Comparison of ENCODE assay signal across 9 cellular contexts in the genomic region with DNA sequence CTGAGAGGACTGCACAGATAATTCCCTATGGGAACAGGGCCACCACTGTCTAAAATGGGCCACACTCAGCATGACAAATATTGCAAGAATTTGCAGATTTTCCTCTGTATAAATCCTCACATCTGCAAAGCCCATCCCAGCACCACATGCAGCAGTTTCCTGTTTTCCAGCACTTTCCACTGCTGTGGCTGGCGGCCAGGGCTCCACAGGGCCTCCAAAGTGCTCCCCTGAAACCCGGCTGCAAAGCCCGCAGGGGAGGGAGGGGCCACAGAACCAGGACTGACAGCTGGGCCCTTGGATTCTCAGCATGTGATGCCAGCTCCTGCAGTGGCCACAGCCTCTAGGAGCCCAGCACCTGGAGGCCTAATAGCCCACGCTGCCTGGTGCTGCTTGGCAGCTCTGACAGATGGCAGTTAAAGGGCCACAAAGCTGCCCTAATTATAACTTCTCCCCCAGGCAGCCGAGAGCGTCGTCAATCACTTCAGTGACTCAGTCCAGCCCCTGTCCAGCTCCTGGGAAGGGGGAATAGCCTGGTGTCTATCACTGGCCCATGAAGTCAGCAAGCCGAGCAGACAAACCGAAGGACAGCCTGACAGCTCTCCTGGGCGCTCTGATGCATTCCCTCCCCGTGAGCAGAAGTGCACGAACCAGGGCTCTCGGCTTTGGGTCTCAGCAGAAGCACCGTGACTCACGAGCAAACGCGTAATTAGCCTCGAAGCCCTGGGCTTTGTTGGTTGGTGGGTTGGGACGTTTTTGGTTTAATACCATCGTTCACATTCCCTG. TPM values are rescaled to one million over a fixed set of nuclear protein-coding genes. Genes with fewer than 3 reads are reported as not detected.
DNase-seq lines count a peak whose midpoint lies in the region; ATAC-seq and TF ChIP-seq lines count a peak whose summit lies in the region.
"Had no signal": no experiment of that assay in that cellular context is flagged by ENCODE, and none has a peak within 500 bp of the region (broad histone marks: within the 10 kb centered on the region; RNA-seq: fewer than 3 reads in every experiment).

No MANE protein-coding gene starts in this region.

- H3K27ac ChIP-seq in CD8-positive, alpha-beta T cell (ENCODE audit: low read depth, low read length), result no peak overlapping the region
- H3K27ac ChIP-seq: SK-N-MC had no signal

- POLR2A ChIA-PET in CD8-positive, alpha-beta T cell (lab: Charles Lee), result no interaction called here

- no peaks in the 10 kb centered on the region for H3K4me1 Mint-ChIP-seq in CD8-positive, alpha-beta T cell (ENCODE audit: low read depth)

- no peaks in the 10 kb centered on the region for H3K9me3 ChIP-seq in CD8-positive, alpha-beta T cell (ENCODE audit: low read length)

- ATAC-seq in HG03159 (IDR thresholded peaks at IDR 0.05; ENCODE audit: unreplicated experiment), result no peak
- no peak for ATAC-seq in CD8-positive, alpha-beta T cell

- intact Hi-C loops in CD8-positive, alpha-beta T cell (cut with DNase I, micrococcal nuclease), result no loop called here

- H3K27ac Mint-ChIP-seq in CD8-positive, alpha-beta T cell, result no peak overlapping the region

- no peaks in the 10 kb centered on the region for H3K36me3 ChIP-seq in H7 (replicated peaks; ENCODE audit: control insufficient read depth, insufficient read depth, low read length)
- no peaks in the 10 kb centered on the region for H3K36me3 ChIP-seq in CD8-positive, alpha-beta T cell (ENCODE audit: insufficient read depth, low read length)

- CTCF ChIA-PET in CD8-positive, alpha-beta T cell (lab: Charles Lee), result interaction anchor here (0.5 to 1.6 kb wide), 4 partner anchors 19 to 999 kb away, joined by 3 read pairs; no protein-coding TSS in a partner anchor

- no peaks in the 10 kb centered on the region for H3K36me3 Mint-ChIP-seq in CD8-positive, alpha-beta T cell

- TF ChIP-seq CTCF in CD8-positive, alpha-beta T cell (IDR thresholded peaks at IDR 0.05), result no peak

- H3K27me3 ChIP-seq in H7 (ENCODE audit: control insufficient read depth, insufficient read depth, low read length), result peaks cover 7% of the 10 kb centered on the region
- H3K27me3 ChIP-seq in CD8-positive, alpha-beta T cell (ENCODE audit: insufficient read depth, low read length), result peaks cover 9% of the 10 kb centered on the region

- peaks cover 21% of the 10 kb centered on the region for H3K27me3 Mint-ChIP-seq in CD8-positive, alpha-beta T cell (ENCODE audit: low read depth)

- H3K4me3 ChIP-seq in H7 (ENCODE audit: insufficient read depth, low read depth, low read length), result no peak overlapping the region
- no peak overlapping the region for H3K4me3 ChIP-seq in CD8-positive, alpha-beta T cell (ENCODE audit: low read depth, low read length)
- H3K4me3 ChIP-seq: SK-N-MC had no signal

- no peaks in the 10 kb centered on the region for H3K9me3 Mint-ChIP-seq in CD8-positive, alpha-beta T cell

- no peak overlapping the region for H3K4me3 Mint-ChIP-seq in CD8-positive, alpha-beta T cell

- peak; percentile 62 for DNase-seq in H7
- DNase-seq in NCI-H446 (lab: John Stamatoyannopoulos, UW), result peak; percentile 50 to 85
- DNase-seq in fibroblast of gingiva (ENCODE audit: low read depth), result peak; percentile 23
- peak; percentile 58 for DNase-seq in retina
- no peak for DNase-seq in CD8-positive, alpha-beta T cell
- DNase-seq in CD1c-positive myeloid dendritic cell (ENCODE audit: extremely low spot score), result no peak
- DNase-seq in cortex of kidney (lab: John Stamatoyannopoulos, UW), result no peak

- H3K4me1 ChIP-seq in CD8-positive, alpha-beta T cell (ENCODE audit: insufficient read depth, low read length), result no peaks in the 10 kb centered on the region

RNA-seq across cellular contexts. Expression of gene LRRC15, which starts 4.7 kb away (rescaled TPM):
- 0.18 and 0.21 TPM in 2 replicates for total RNA-seq in H7 (2014; rRNA removed; shearing (Covaris generic))
- not detected for total RNA-seq in CD8-positive, alpha-beta T cell

RNA-seq across cellular contexts. Expression of gene CPN2, which starts 13.7 kb away (rescaled TPM):
- total RNA-seq in H7 (2014; rRNA removed; shearing (Covaris generic)), result 0.21 TPM in 1 of 2 replicates, not detected in the other
- not detected for total RNA-seq in CD8-positive, alpha-beta T cell

RNA-seq across cellular contexts. Expression of gene GP5, which starts 34.2 kb away (rescaled TPM):
- total RNA-seq in H7 (2014; rRNA removed; shearing (Covaris generic)), result not detected in 2 replicates
- 1 to 10 TPM; 2.5 to 2.8 TPM for total RNA-seq in CD8-positive, alpha-beta T cell

Comparison
In these comparisons a context has a peak if more than half of its experiments do, and no peak if none do; other contexts are left out.
1. DNase-seq: peak in H7 (single experiment), NCI-H446 (2 of 2), fibroblast of gingiva (single experiment) and retina (single experiment); none in CD8-positive, alpha-beta T cell (0 of 7), CD1c-positive myeloid dendritic cell (single experiment) and cortex of kidney (single experiment).